Comparison of ENCODE assay signal across 14 cellular contexts in genomic region chr14:89013698-89014569, GRCh38.
DNase-seq lines count a peak whose midpoint lies in the region; ATAC-seq and TF ChIP-seq lines count a peak whose summit lies in the region.
"Had no signal": no experiment of that assay in that cellular context is flagged by ENCODE, and none has a peak within 500 bp of the region (broad histone marks: within the 10 kb centered on the region; RNA-seq: fewer than 3 reads in every experiment).

No MANE protein-coding gene starts in this region.

- no peaks in the 10 kb centered on the region for H3K9me3 Mint-ChIP-seq in stimulated activated naive CD8-positive, alpha-beta T cell treated with anti-CD3 and anti-CD28 coated beads, Interleukin-15, amount 100 ng/mL, for 72 hours
- H3K9me3 Mint-ChIP-seq: stimulated activated naive B cell treated with anti-CD40 and anti-IgM and Interleukin-4, amounts not matched to agents 10 μg/mL and 1 μg/mL and 100 μg/mL, for 72 hours had no signal

- DNase-seq in DMS79 (lab: John Stamatoyannopoulos, UW) (peak; percentile 84), NCI-H1436 (lab: John Stamatoyannopoulos, UW) (peak; percentile 85), NCI-H345 treated with DMSO at 0.1 percent for 48 hours (lab: John Stamatoyannopoulos, UW; ENCODE audit: unreplicated experiment) (peak; percentile 81), WERI-Rb-1 (no peak)
- no peak for DNase-seq in stimulated activated naive CD8-positive, alpha-beta T cell treated with anti-CD3 and anti-CD28 coated beads, Interleukin-15, amount 100 ng/mL, for 72 hours
- DNase-seq: activated CD4-positive, alpha-beta T cell treated with anti-CD3 and anti-CD28 coated beads, Interleukin-2, amount 50 U/mL, for 4 hours; activated naive CD4-positive, alpha-beta T cell treated with Interleukin-2 at 50 U/mL for 16 hours; midbrain; stimulated activated naive B cell treated with anti-CD40 and anti-IgM and Interleukin-4, amounts not matched to agents 10 μg/mL and 1 μg/mL and 100 μg/mL, for 72 hours had no signal

- ATAC-seq in HG02870 (IDR thresholded peaks at IDR 0.05; ENCODE audit: unreplicated experiment) (no peak), GM21717 (IDR thresholded peaks at IDR 0.05; ENCODE audit: unreplicated experiment) (no peak)
- no peak for ATAC-seq in stimulated activated naive CD8-positive, alpha-beta T cell treated with anti-CD3 and anti-CD28 coated beads, Interleukin-15, amount 100 ng/mL, for 72 hours

- peaks cover 20% of the 10 kb centered on the region for H3K27me3 Mint-ChIP-seq in stimulated activated naive CD8-positive, alpha-beta T cell treated with anti-CD3 and anti-CD28 coated beads, Interleukin-15, amount 100 ng/mL, for 72 hours

- no peak for TF ChIP-seq CTCF in VCaP (conservative IDR thresholded peaks at IDR 0.05)
- TF ChIP-seq CTCF in WERI-Rb-1 (IDR thresholded peaks at IDR 0.05; ENCODE audit: low read depth, low read length), result no peak

- H3K27me3 ChIP-seq in WERI-Rb-1 (ENCODE audit: insufficient read depth, low read depth, severe bottlenecking), result no peaks in the 10 kb centered on the region
- H3K27me3 ChIP-seq: ascending aorta, tibial nerve had no signal

- H3K27ac ChIP-seq in VCaP (peak overlapping the region; percentile 55), WERI-Rb-1 (no peak overlapping the region)
- H3K27ac ChIP-seq: ascending aorta, tibial nerve had no signal

- H3K4me1 Mint-ChIP-seq in stimulated activated naive CD8-positive, alpha-beta T cell treated with anti-CD3 and anti-CD28 coated beads, Interleukin-15, amount 100 ng/mL, for 72 hours, result no peaks in the 10 kb centered on the region

- H3K4me3 Mint-ChIP-seq in stimulated activated naive CD8-positive, alpha-beta T cell treated with anti-CD3 and anti-CD28 coated beads, Interleukin-15, amount 100 ng/mL, for 72 hours, result no peak overlapping the region
- H3K4me3 Mint-ChIP-seq: stimulated activated naive B cell treated with anti-CD40 and anti-IgM and Interleukin-4, amounts not matched to agents 10 μg/mL and 1 μg/mL and 100 μg/mL, for 72 hours had no signal

- H3K9me3 ChIP-seq in WERI-Rb-1 (ENCODE audit: severe bottlenecking), result no peaks in the 10 kb centered on the region
- H3K9me3 ChIP-seq: ascending aorta, tibial nerve had no signal

- H3K4me3 ChIP-seq in WERI-Rb-1 (ENCODE audit: low read depth, low read length), result no peak overlapping the region; the same call in 1 of the 2 replicates
- H3K4me3 ChIP-seq: ascending aorta, tibial nerve had no signal

- no peak overlapping the region for H3K27ac Mint-ChIP-seq in stimulated activated naive CD8-positive, alpha-beta T cell treated with anti-CD3 and anti-CD28 coated beads, Interleukin-15, amount 100 ng/mL, for 72 hours
- H3K27ac Mint-ChIP-seq: stimulated activated naive B cell treated with anti-CD40 and anti-IgM and Interleukin-4, amounts not matched to agents 10 μg/mL and 1 μg/mL and 100 μg/mL, for 72 hours had no signal

- no peaks in the 10 kb centered on the region for H3K36me3 ChIP-seq in WERI-Rb-1
- H3K36me3 ChIP-seq: ascending aorta, tibial nerve had no signal

Comparison
In these comparisons a context has a peak if more than half of its experiments do, and no peak if none do; other contexts are left out.
1. DNase-seq: peak in DMS79 (single experiment), NCI-H1436 (single experiment) and NCI-H345 treated with DMSO at 0.1 percent for 48 hours (single experiment); none in stimulated activated naive CD8-positive, alpha-beta T cell treated with anti-CD3 and anti-CD28 coated beads, Interleukin-15, amount 100 ng/mL, for 72 hours (0 of 2) and WERI-Rb-1 (single experiment).